ENCODE assay signal across 8 cellular contexts in the genomic region with DNA sequence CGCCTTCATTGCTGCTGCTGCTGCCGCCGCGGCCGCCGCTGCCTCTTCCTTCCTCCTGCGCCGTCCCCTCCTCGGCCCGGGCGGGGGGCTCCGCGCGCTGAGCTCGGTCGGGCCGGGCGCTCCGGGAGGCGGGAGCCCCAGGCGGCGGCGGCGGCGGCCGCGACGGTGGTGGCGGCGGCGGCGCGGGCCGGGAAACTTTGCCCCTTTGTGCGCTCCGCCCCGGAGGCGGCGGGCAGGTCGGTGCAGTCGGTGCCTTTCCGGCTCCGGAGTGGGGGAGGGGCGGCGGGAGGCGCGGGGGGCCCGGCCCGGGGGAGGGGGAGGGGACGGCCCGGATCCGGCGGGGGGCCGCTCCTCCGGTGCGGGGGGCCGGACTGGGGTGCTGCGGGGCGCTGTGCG. TPM values are rescaled to one million over a fixed set of nuclear protein-coding genes. Genes with fewer than 3 reads are reported as not detected.
DNase-seq lines count a peak whose midpoint lies in the region; ATAC-seq and TF ChIP-seq lines count a peak whose summit lies in the region.

No MANE protein-coding gene starts in this region.

- H3K27ac Mint-ChIP-seq in naive thymus-derived CD4-positive, alpha-beta T cell: no peak overlapping the region

- peaks cover 45 to 65% of the 10 kb centered on the region in 2 donors for H3K4me1 ChIP-seq in naive thymus-derived CD4-positive, alpha-beta T cell (ENCODE audit: control insufficient read depth in 2 of 2, insufficient read depth in 2 of 2, low read length in 2 of 2)
- H3K4me1 ChIP-seq in vagina: peaks cover 83% of the 10 kb centered on the region

- peak overlapping the region; percentile 98 for H3K27ac ChIP-seq in WERI-Rb-1
- H3K27ac ChIP-seq in dorsolateral prefrontal cortex: peak overlapping the region in 4 of 59 donors; percentile 78 to 87 (median 78)
- peak overlapping the region; percentile 76 for H3K27ac ChIP-seq in naive thymus-derived CD4-positive, alpha-beta T cell (ENCODE audit: low read depth, low read length)
- H3K27ac ChIP-seq in vagina: peak overlapping the region; percentile 83

- H3K4me3 ChIP-seq in WERI-Rb-1 (ENCODE audit: low read depth, low read length) (peak overlapping the region; percentile 89), dorsolateral prefrontal cortex (peak overlapping the region in 54 of 59 donors; percentile 52 to 78 (median 66)), vagina (peak overlapping the region; percentile 62 to 76)
- no peak overlapping the region for H3K4me3 ChIP-seq in naive thymus-derived CD4-positive, alpha-beta T cell (ENCODE audit: low read length)

- TF ChIP-seq CTCF in WERI-Rb-1 (IDR thresholded peaks at IDR 0.05; ENCODE audit: low read depth, low read length): no peak
- TF ChIP-seq CTCF in dorsolateral prefrontal cortex (IDR thresholded peaks at IDR 0.05 in 54 of 56, conservative IDR thresholded peaks at IDR 0.05 in 2 of 56; ENCODE audit: low read depth in 1 of 56, partially characterized antibody in 56 of 56): no peak
- no peak for TF ChIP-seq CTCF in vagina (IDR thresholded peaks at IDR 0.05)

- H3K9me3 Mint-ChIP-seq in naive thymus-derived CD4-positive, alpha-beta T cell: peaks cover 0 to 4% (median 0%) of the 10 kb centered on the region in 11 donors

- DNase-seq in AG08396 (ENCODE audit: low spot score) (peak; percentile 67), WERI-Rb-1 (peak; percentile 73), dorsolateral prefrontal cortex (peak in 1 of 10 donors; percentile 54), vagina (ENCODE audit: extremely low spot score in 2 of 2) (no peak), NCI-H1694 treated with DMSO at 0.1 percent for 48 hours (lab: John Stamatoyannopoulos, UW) (no peak)
- peak in 8 of 9 donors; percentile 67 to 77 (median 72) for DNase-seq in naive thymus-derived CD4-positive, alpha-beta T cell

- CTCF ChIA-PET in naive thymus-derived CD4-positive, alpha-beta T cell (lab: Charles Lee): interaction anchor here (1.0 kb wide), 1 partner anchor 16 kb away, joined by 3 read pairs; no protein-coding TSS in a partner anchor

- peak in 1 of 2 donors; percentile 7 for TF ChIP-seq POLR2A in vagina (IDR thresholded peaks at IDR 0.05)

- ATAC-seq in GM18861 (IDR thresholded peaks at IDR 0.05; ENCODE audit: unreplicated experiment): peak; percentile 7
- peak; percentile 22 for ATAC-seq in HG03280 (IDR thresholded peaks at IDR 0.05; ENCODE audit: unreplicated experiment)
- ATAC-seq in naive thymus-derived CD4-positive, alpha-beta T cell: peak; percentile 53

- peak overlapping the region in 3 of 10 donors; percentile 26 to 93 (median 31) for H3K4me3 Mint-ChIP-seq in naive thymus-derived CD4-positive, alpha-beta T cell

- H3K9me3 ChIP-seq in WERI-Rb-1 (ENCODE audit: severe bottlenecking): no peaks in the 10 kb centered on the region
- H3K9me3 ChIP-seq in naive thymus-derived CD4-positive, alpha-beta T cell (ENCODE audit: control insufficient read depth in 2 of 3, low read length in 3 of 3): no peaks in the 10 kb centered on the region
- no peaks in the 10 kb centered on the region for H3K9me3 ChIP-seq in vagina

- POLR2A ChIA-PET in naive thymus-derived CD4-positive, alpha-beta T cell (lab: Charles Lee): interaction anchor here (1.0 to 4.1 kb wide), 4 partner anchors 13 to 72 kb away, joined by 3 to 17 read pairs (median 5); no protein-coding TSS in a partner anchor

- peaks cover 68 to 85% (median 81%) of the 10 kb centered on the region in 7 donors for H3K4me1 Mint-ChIP-seq in naive thymus-derived CD4-positive, alpha-beta T cell

- intact Hi-C loops in dorsolateral prefrontal cortex (cut with DNase I) (loop anchor here (2.0 to 5.0 kb wide), 5 partner anchors 18 to 153 kb away; partner anchors contain the start of gene DGUOK (in 1 of the 2)), vagina (cut with DNase I) (no loop called here)
- intact Hi-C loops in naive thymus-derived CD4-positive, alpha-beta T cell (cut with micrococcal nuclease): loop anchor here (1.0 to 5.0 kb wide), 10 partner anchors 14 to 472 kb away; partner anchors contain the start of genes MTHFD2 (in 2 of the 2), BOLA3 (in 1 of the 2) and DGUOK (in 1 of the 2)

- no peaks in the 10 kb centered on the region for H3K27me3 ChIP-seq in WERI-Rb-1 (ENCODE audit: insufficient read depth, low read depth, severe bottlenecking)
- no peaks in the 10 kb centered on the region for H3K27me3 ChIP-seq in dorsolateral prefrontal cortex
- H3K27me3 ChIP-seq in naive thymus-derived CD4-positive, alpha-beta T cell (ENCODE audit: control insufficient read depth in 2 of 2, insufficient read depth in 2 of 2, low read length in 2 of 2): no peaks in the 10 kb centered on the region
- H3K27me3 ChIP-seq in vagina: no peaks in the 10 kb centered on the region

- peaks cover 0 to 34% (median 9%) of the 10 kb centered on the region in 5 donors for H3K36me3 Mint-ChIP-seq in naive thymus-derived CD4-positive, alpha-beta T cell

- H3K36me3 ChIP-seq in WERI-Rb-1 (peaks cover 38% of the 10 kb centered on the region), vagina (no peaks in the 10 kb centered on the region)
- H3K36me3 ChIP-seq in naive thymus-derived CD4-positive, alpha-beta T cell (ENCODE audit: control insufficient read depth in 2 of 3, insufficient read depth in 3 of 3, low read length in 3 of 3): no peaks in the 10 kb centered on the region

- H3K27me3 Mint-ChIP-seq in naive thymus-derived CD4-positive, alpha-beta T cell: peaks cover 0 to 28% (median 0%) of the 10 kb centered on the region in 5 donors

RNA-seq across cellular contexts. Expression of gene TET3, which starts 0.2 kb away (rescaled TPM):
- 10 to 100 TPM; 16.6 to 47.0 (median 25.4) TPM for total RNA-seq in dorsolateral prefrontal cortex
- 10 to 100 TPM; 19.1 to 38.6 (median 28.6) TPM for total RNA-seq in naive thymus-derived CD4-positive, alpha-beta T cell
- 1 to 10 TPM in 1 of 2 donors, under 1 TPM in 1; 0.77 to 1.1 TPM for polyA plus RNA-seq in naive thymus-derived CD4-positive, alpha-beta T cell
- 12.3 TPM for total RNA-seq in vagina

RNA-seq across cellular contexts. Expression of gene DGUOK, which starts 58.2 kb away (rescaled TPM):
- total RNA-seq in dorsolateral prefrontal cortex: 10 to 100 TPM; 29.0 to 56.8 (median 44.9) TPM
- 10 to 100 TPM; 43.1 to 73.9 (median 65.8) TPM for total RNA-seq in naive thymus-derived CD4-positive, alpha-beta T cell
- 100 to 1,000 TPM; 207 to 220 TPM for polyA plus RNA-seq in naive thymus-derived CD4-positive, alpha-beta T cell
- total RNA-seq in vagina: 52.3 TPM

Comparison
In these comparisons a context has a peak if more than half of its experiments do, and no peak if none do; other contexts are left out.
1. DNase-seq: peak in AG08396 (single experiment), WERI-Rb-1 (single experiment) and naive thymus-derived CD4-positive, alpha-beta T cell (8 of 9); none in vagina (0 of 2) and NCI-H1694 treated with DMSO at 0.1 percent for 48 hours (single experiment).
2. Peak in every context shown above with its lines, with median percentiles within 50 percentile points of each other: ATAC-seq.